In genomic region chr12:110531741-110532333, GRCh38 we compare ENCODE assay signal across 8 cellular contexts.
DNase-seq lines count a peak whose midpoint lies in the region; ATAC-seq and TF ChIP-seq lines count a peak whose summit lies in the region.

No MANE protein-coding gene starts in this region.

- peak; percentile 83 for ATAC-seq in GM21529 (IDR thresholded peaks at IDR 0.05; ENCODE audit: unreplicated experiment)

- H3K4me2 ChIP-seq in KMS-11, result peak overlapping the region; percentile 49

- in situ Hi-C loops in GM13977 (cut with MboI; ENCODE audit: low pct_unique_long_range_greater_than_20kb, low sequenced_read_pairs, unreplicated experiment), result no loop called here

- no peaks in the 10 kb centered on the region for H3K36me3 ChIP-seq in KMS-11 (ENCODE audit: insufficient read depth)

- H3K27ac ChIP-seq in KMS-11, result peak overlapping the region; percentile 38

- H3K79me2 ChIP-seq in KMS-11 (ENCODE audit: insufficient read depth, low read depth), result no peaks in the 10 kb centered on the region

- intact Hi-C loops in posterior cingulate gyrus (cut with DNase I), result no loop called here

- no peak overlapping the region for H3K4me3 ChIP-seq in KMS-11 (IDR thresholded peaks at IDR 0.05; ENCODE audit: insufficient read depth, low read depth, low read length)
- no peak overlapping the region for H3K4me3 ChIP-seq in fibroblast of pulmonary artery (replicated peaks; ENCODE audit: low read depth, low read length)

- H3K27me3 ChIP-seq in KMS-11 (ENCODE audit: insufficient read depth, low read depth), result no peaks in the 10 kb centered on the region

- no peaks in the 10 kb centered on the region for H4K20me1 ChIP-seq in KMS-11 (ENCODE audit: insufficient read depth)

- H3K9ac ChIP-seq in KMS-11, result no peak overlapping the region

- DNase-seq in GM13977 (ENCODE audit: low spot score), result peak; percentile 66
- peak; percentile 23 for DNase-seq in fibroblast of pulmonary artery (ENCODE audit: low read depth)
- DNase-seq in posterior cingulate gyrus, result no peak
- DNase-seq in NCI-H1694 treated with DMSO at 0.1 percent for 48 hours (lab: John Stamatoyannopoulos, UW), result no peak
- DNase-seq in NCI-H2029 (lab: John Stamatoyannopoulos, UW), result no peak
- no peak for DNase-seq in HUDEP-2 (lab: John Stamatoyannopoulos, UW; ENCODE audit: unreplicated experiment in 76 of 76)

- no peak overlapping the region for H2AFZ ChIP-seq in KMS-11 (ENCODE audit: low read depth)

- H3K4me1 ChIP-seq in KMS-11 (ENCODE audit: low read depth, poor library complexity, severe bottlenecking), result peaks cover 41% of the 10 kb centered on the region

- TF ChIP-seq CTCF in GM13977 (IDR thresholded peaks at IDR 0.05; ENCODE audit: extremely low read depth, insufficient read depth, missing control alignments) (no peak), KMS-11 (conservative IDR thresholded peaks at IDR 0.05; ENCODE audit: low read depth, low read length) (no peak), fibroblast of pulmonary artery (IDR thresholded peaks at IDR 0.05; ENCODE audit: low read length, missing control alignments) (no peak)

Comparison
In these comparisons a context has a peak if more than half of its experiments do, and no peak if none do; other contexts are left out.
1. DNase-seq: peak in GM13977 (single experiment) and fibroblast of pulmonary artery (single experiment); none in posterior cingulate gyrus (0 of 10), NCI-H1694 treated with DMSO at 0.1 percent for 48 hours (single experiment), NCI-H2029 (single experiment) and HUDEP-2 (0 of 76).